Comparison of ENCODE assay signal across 8 cellular contexts in genomic region chr9:36248061-36248460, GRCh38. TPM values are rescaled to one million over a fixed set of nuclear protein-coding genes. Genes with fewer than 3 reads are reported as not detected.
DNase-seq lines count a peak whose midpoint lies in the region; ATAC-seq and TF ChIP-seq lines count a peak whose summit lies in the region.
"Not testable (repeated sequence)": the region's sequence is repeated elsewhere in the genome, so short reads cannot be mapped to it uniquely, and the experiment has no call there.

No MANE protein-coding gene starts in this region.

- not testable (repeated sequence) for H3K9me3 Mint-ChIP-seq in memory B cell

- H3K27ac ChIP-seq in RWPE2 (ENCODE audit: poor library complexity, severe bottlenecking) = not testable (repeated sequence)

- ATAC-seq in HG03439 (IDR thresholded peaks at IDR 0.05; ENCODE audit: unreplicated experiment) (peak; percentile 46), RWPE2 (ENCODE audit: low read depth) (peak; percentile 71), memory B cell (ENCODE audit: low read depth) (peak; percentile 70)

- H3K4me1 ChIP-seq in RWPE2 (ENCODE audit: insufficient read depth, poor library complexity, severe bottlenecking) = not testable (repeated sequence)

- peak; percentile 37 for DNase-seq in D341Med (ENCODE audit: low spot score)
- DNase-seq in NCI-H2081 (lab: John Stamatoyannopoulos, UW) = peak; percentile 12 to 15
- DNase-seq in RWPE2 (ENCODE audit: low spot score); memory B cell (ENCODE audit: low spot score in 2 of 2): not testable (repeated sequence)
- DNase-seq in astrocyte of the spinal cord (ENCODE audit: low read depth, low spot score) = peak; percentile 37
- DNase-seq in fibroblast of the aortic adventitia (ENCODE audit: low read depth) = peak; percentile 55
- DNase-seq in superior temporal gyrus (ENCODE audit: extremely low spot score) = peak; percentile 77

- H3K36me3 Mint-ChIP-seq in memory B cell = peaks cover 15% of the 10 kb centered on the region

- TF ChIP-seq CTCF in RWPE2 (IDR thresholded peaks at IDR 0.05; ENCODE audit: poor library complexity, severe bottlenecking) (peak; percentile 55), fibroblast of the aortic adventitia (IDR thresholded peaks at IDR 0.05; ENCODE audit: insufficient read depth, low read length) (peak; percentile 8)
- TF ChIP-seq CTCF in astrocyte of the spinal cord (IDR thresholded peaks at IDR 0.05; ENCODE audit: low read depth, low read length) = not testable (repeated sequence)

- not testable (repeated sequence) for H3K27me3 Mint-ChIP-seq in memory B cell

- not testable (repeated sequence) for H3K27ac Mint-ChIP-seq in memory B cell

- H3K27me3 ChIP-seq in RWPE2 (ENCODE audit: insufficient read depth, poor library complexity, severe bottlenecking) = not testable (repeated sequence)

- in situ Hi-C loops in astrocyte of the spinal cord (cut with HindIII; ENCODE audit: low sequenced_read_pairs) = not testable (repeated sequence)

- not testable (repeated sequence) for H3K4me3 Mint-ChIP-seq in memory B cell

- not testable (repeated sequence) for H3K4me3 ChIP-seq in RWPE2 (ENCODE audit: severe bottlenecking); astrocyte of the spinal cord (ENCODE audit: low read depth, low read length); fibroblast of the aortic adventitia (ENCODE audit: low read depth, low read length)

- peaks cover 55% of the 10 kb centered on the region for H3K36me3 ChIP-seq in RWPE2 (ENCODE audit: low read depth)

- H3K4me1 Mint-ChIP-seq in memory B cell = peaks cover 11% of the 10 kb centered on the region

- H3K9me3 ChIP-seq in RWPE2 (ENCODE audit: severe bottlenecking) = not testable (repeated sequence)

RNA-seq across cellular contexts. Expression of gene GNE, which starts 10.2 kb away (rescaled TPM):
- total RNA-seq in fibroblast of the aortic adventitia (ENCODE audit: low replicate concordance) = 11.4 and 23.8 TPM in 2 replicates

RNA-seq across cellular contexts. Expression of gene CLTA, which starts 57.3 kb away (rescaled TPM):
- 239 and 451 TPM in 2 replicates for total RNA-seq in fibroblast of the aortic adventitia (ENCODE audit: low replicate concordance)
